In the genomic region with DNA sequence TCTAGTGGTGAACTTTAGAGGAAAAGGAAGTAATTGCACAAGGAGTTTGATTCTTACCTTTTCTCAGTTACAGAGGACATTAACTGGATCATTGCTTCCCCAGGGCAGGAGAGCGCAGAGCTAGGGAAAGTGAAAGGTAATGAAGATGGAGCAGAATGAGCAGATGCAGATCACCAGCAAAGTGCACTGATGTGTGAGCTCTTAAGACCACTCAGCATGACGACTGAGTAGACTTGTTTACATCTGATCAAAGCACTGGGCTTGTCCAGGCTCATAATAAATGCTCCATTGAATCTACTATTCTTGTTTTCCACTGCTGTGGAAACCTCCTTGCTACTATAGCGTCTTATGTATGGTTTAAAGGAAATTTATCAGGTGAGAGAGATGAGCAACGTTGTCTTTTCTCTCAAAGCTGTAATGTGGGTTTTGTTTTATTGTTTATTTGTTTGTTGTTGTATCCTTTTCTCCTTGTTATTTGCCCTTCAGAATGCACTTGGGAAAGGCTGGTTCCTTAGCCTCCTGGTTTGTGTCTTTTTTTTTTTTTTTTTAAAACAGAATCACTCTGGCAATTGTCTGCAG, we compare ENCODE assay signal across 11 cellular contexts. TPM values are rescaled to one million over a fixed set of nuclear protein-coding genes. Genes with fewer than 3 reads are reported as not detected.
DNase-seq lines count a peak whose midpoint lies in the region; ATAC-seq lines count a peak whose summit lies in the region.
"Had no signal": no experiment of that assay in that cellular context is flagged by ENCODE, and none has a peak within 500 bp of the region (broad histone marks: within the 10 kb centered on the region; RNA-seq: fewer than 3 reads in every experiment).

No MANE protein-coding gene starts in this region.

- H3K27ac Mint-ChIP-seq in CD8-positive, alpha-beta memory T cell = peak overlapping the region in 7 of 8 donors; percentile 39 to 76 (median 66)
- H3K27ac Mint-ChIP-seq in central memory CD8-positive, alpha-beta T cell (ENCODE audit: low read depth) = peak overlapping the region; percentile 44
- peak overlapping the region in 1 of 2 donors; percentile 37 for H3K27ac Mint-ChIP-seq in activated naive CD4-positive, alpha-beta T cell treated with anti-CD3 and anti-CD28 coated beads, Interleukin-2, amount 50 U/mL, for 72 hours
- H3K27ac Mint-ChIP-seq: GM23338 had no signal

- peak; percentile 64 for ATAC-seq in GM19467 (IDR thresholded peaks at IDR 0.05; ENCODE audit: unreplicated experiment)
- ATAC-seq in HG03521 (IDR thresholded peaks at IDR 0.05; ENCODE audit: unreplicated experiment) = peak; percentile 73
- ATAC-seq in central memory CD8-positive, alpha-beta T cell (replicated peaks; ENCODE audit: extremely low read depth, poor library complexity, severe bottlenecking) = no peak
- no peak for ATAC-seq in left colon
- ATAC-seq in activated naive CD4-positive, alpha-beta T cell treated with anti-CD3 and anti-CD28 coated beads, Interleukin-2, amount 50 U/mL, for 72 hours = no peak
- ATAC-seq: GM23338 had no signal

- no peak for DNase-seq in CD8-positive, alpha-beta memory T cell
- DNase-seq in central memory CD8-positive, alpha-beta T cell (ENCODE audit: low spot score in 2 of 2) = no peak
- no peak for DNase-seq in activated CD8-positive, alpha-beta memory T cell treated with anti-CD3 and anti-CD28 coated beads for 24 hours
- DNase-seq in left colon = no peak
- DNase-seq in D341Med (ENCODE audit: low spot score) = no peak
- DNase-seq in activated naive CD4-positive, alpha-beta T cell treated with anti-CD3 and anti-CD28 coated beads, Interleukin-2, amount 50 U/mL, for 72 hours (ENCODE audit: low spot score in 2 of 2) = no peak
- DNase-seq: erythroblast, MG63 had no signal

- peaks cover 41 to 77% (median 66%) of the 10 kb centered on the region in 3 donors for H3K4me1 Mint-ChIP-seq in CD8-positive, alpha-beta memory T cell
- H3K4me1 Mint-ChIP-seq in central memory CD8-positive, alpha-beta T cell = peaks cover 78% of the 10 kb centered on the region
- H3K4me1 Mint-ChIP-seq: GM23338 had no signal

- no peaks in the 10 kb centered on the region for H3K27me3 Mint-ChIP-seq in CD8-positive, alpha-beta memory T cell
- H3K27me3 Mint-ChIP-seq in central memory CD8-positive, alpha-beta T cell = no peaks in the 10 kb centered on the region

- H3K9me3 ChIP-seq in CD8-positive, alpha-beta memory T cell (ENCODE audit: low read length) = no peaks in the 10 kb centered on the region
- H3K9me3 ChIP-seq: MG63 had no signal

- H3K4me3 Mint-ChIP-seq in CD8-positive, alpha-beta memory T cell = peak overlapping the region in 1 of 7 donors; percentile 46
- no peak overlapping the region for H3K4me3 Mint-ChIP-seq in central memory CD8-positive, alpha-beta T cell
- H3K4me3 Mint-ChIP-seq: GM23338 had no signal

- H3K9me3 Mint-ChIP-seq in CD8-positive, alpha-beta memory T cell = no peaks in the 10 kb centered on the region
- no peaks in the 10 kb centered on the region for H3K9me3 Mint-ChIP-seq in central memory CD8-positive, alpha-beta T cell
- peaks cover 0 to 5% of the 10 kb centered on the region in 2 donors for H3K9me3 Mint-ChIP-seq in activated naive CD4-positive, alpha-beta T cell treated with anti-CD3 and anti-CD28 coated beads, Interleukin-2, amount 50 U/mL, for 72 hours
- H3K9me3 Mint-ChIP-seq: GM23338 had no signal

- POLR2A ChIA-PET in CD8-positive, alpha-beta memory T cell (lab: Charles Lee) = interaction anchor here (0.6 to 0.9 kb wide), 2 partner anchors 16 to 84 kb away, joined by 4 to 7 read pairs; no protein-coding TSS in a partner anchor

- intact Hi-C loops in left colon (cut with DNase I, micrococcal nuclease) = no loop called here

- no peak overlapping the region for H3K4me3 ChIP-seq in CD8-positive, alpha-beta memory T cell (ENCODE audit: low read length)
- H3K4me3 ChIP-seq: GM23338, MG63 had no signal

- H3K36me3 Mint-ChIP-seq in CD8-positive, alpha-beta memory T cell = peaks cover 0 to 42% (median 13%) of the 10 kb centered on the region in 3 donors
- peaks cover 6% of the 10 kb centered on the region for H3K36me3 Mint-ChIP-seq in central memory CD8-positive, alpha-beta T cell (ENCODE audit: insufficient read depth)
- peaks cover 0 to 5% of the 10 kb centered on the region in 2 donors for H3K36me3 Mint-ChIP-seq in activated naive CD4-positive, alpha-beta T cell treated with anti-CD3 and anti-CD28 coated beads, Interleukin-2, amount 50 U/mL, for 72 hours

- no peak overlapping the region for H3K27ac ChIP-seq in CD8-positive, alpha-beta memory T cell (ENCODE audit: low read depth, low read length)

- no peaks in the 10 kb centered on the region for H3K27me3 ChIP-seq in CD8-positive, alpha-beta memory T cell (ENCODE audit: insufficient read depth, low read length, poor library complexity, severe bottlenecking)
- H3K27me3 ChIP-seq: MG63 had no signal

- H3K36me3 ChIP-seq in CD8-positive, alpha-beta memory T cell (ENCODE audit: insufficient read depth, low read length) = no peaks in the 10 kb centered on the region

- peaks cover 60% of the 10 kb centered on the region for H3K4me1 ChIP-seq in CD8-positive, alpha-beta memory T cell (ENCODE audit: insufficient read depth, low read length)

- CTCF ChIA-PET in CD8-positive, alpha-beta memory T cell (lab: Charles Lee) = interaction anchor here (1.5 to 15.9 kb wide), 3 partner anchors 8 to 105 kb away, joined by 6 to 299 read pairs (median 15); a partner anchor contains a TSS

RNA-seq across cellular contexts. Expression of a gene that starts 25.3 kb away (rescaled TPM):
- 1 to 10 TPM; 5.2 to 5.9 TPM for total RNA-seq in CD8-positive, alpha-beta memory T cell
- polyA plus RNA-seq in CD8-positive, alpha-beta memory T cell = 2.5 TPM
- 10 to 100 TPM; 35.2 to 59.3 TPM for total RNA-seq in left colon
- total RNA-seq in activated naive CD4-positive, alpha-beta T cell treated with anti-CD3 and anti-CD28 coated beads, Interleukin-2, amount 50 U/mL, for 72 hours = 1 to 10 TPM; 3.1 to 5.5 TPM

Comparison
In these comparisons a context has a peak if more than half of its experiments do, and no peak if none do; other contexts are left out.
1. ATAC-seq: peak in GM19467 (single experiment) and HG03521 (single experiment); none in central memory CD8-positive, alpha-beta T cell (single experiment), left colon (single experiment) and activated naive CD4-positive, alpha-beta T cell treated with anti-CD3 and anti-CD28 coated beads, Interleukin-2, amount 50 U/mL, for 72 hours (0 of 2).
2. RNA of a gene that starts 25.3 kb away (total RNA-seq): 35.2 to 59.3 TPM in left colon; 5.2 to 5.9 TPM in CD8-positive, alpha-beta memory T cell and 3.1 to 5.5 TPM in activated naive CD4-positive, alpha-beta T cell treated with anti-CD3 and anti-CD28 coated beads, Interleukin-2, amount 50 U/mL, for 72 hours; every median in the first group is over 4 times any median in the second.